Comparison of ENCODE assay signal across 16 cellular contexts in the genomic region with DNA sequence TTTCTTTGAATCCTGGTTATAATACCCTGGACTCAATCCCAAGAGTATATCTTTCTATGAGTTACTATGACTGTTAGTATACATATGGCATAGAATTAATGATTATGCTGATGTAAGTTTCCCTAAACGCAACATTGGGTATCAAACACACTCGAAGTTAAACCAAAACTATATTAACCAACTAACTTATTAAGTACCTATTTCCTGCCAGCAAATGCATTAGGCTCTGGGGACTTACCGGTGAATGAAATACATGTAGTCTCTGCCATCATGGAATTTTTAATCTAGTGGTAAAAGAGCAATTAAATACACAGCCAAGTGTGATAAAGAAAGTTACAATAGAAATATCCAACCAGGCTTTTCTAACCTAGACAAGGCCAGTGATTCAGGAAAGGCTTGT.
DNase-seq lines count a peak whose midpoint lies in the region; ATAC-seq and TF ChIP-seq lines count a peak whose summit lies in the region.
"Had no signal": no experiment of that assay in that cellular context is flagged by ENCODE, and none has a peak within 500 bp of the region (broad histone marks: within the 10 kb centered on the region; RNA-seq: fewer than 3 reads in every experiment).

No MANE protein-coding gene starts in this region.

- no peaks in the 10 kb centered on the region for H3K36me3 Mint-ChIP-seq in activated CD8-positive, alpha-beta T cell treated with anti-CD3 and anti-CD28 coated beads, Interleukin-2, amount 10 ng/mL, durations not matched to agents 7 days and 5 days (ENCODE audit: low read depth)
- H3K36me3 Mint-ChIP-seq: CD4-positive, CD25-positive, alpha-beta regulatory T cell; CD8-positive, alpha-beta T cell had no signal

- no peak overlapping the region for H3K4me3 Mint-ChIP-seq in activated CD8-positive, alpha-beta T cell treated with anti-CD3 and anti-CD28 coated beads, Interleukin-2, amount 10 ng/mL, durations not matched to agents 7 days and 5 days
- H3K4me3 Mint-ChIP-seq: B cell; CD4-positive, CD25-positive, alpha-beta regulatory T cell; CD8-positive, alpha-beta T cell; GM23338; H9; HFFc6 had no signal

- DNase-seq in DMS53 (lab: John Stamatoyannopoulos, UW) (peak; percentile 23), DMS53 treated with DMSO at 0.1 percent for 48 hours (lab: John Stamatoyannopoulos, UW; ENCODE audit: unreplicated experiment) (no peak), epithelial cell of proximal tubule (ENCODE audit: low read depth) (peak; percentile 32), renal cortical epithelial cell (ENCODE audit: low read depth) (peak; percentile 91), hippocampal formation (lab: John Stamatoyannopoulos, UW) (no peak)
- DNase-seq in activated CD8-positive, alpha-beta T cell treated with anti-CD3 and anti-CD28 coated beads, Interleukin-2, amount 10 ng/mL, durations not matched to agents 7 days and 5 days = no peak
- DNase-seq: Caco-2; CD4-positive, CD25-positive, alpha-beta regulatory T cell; CD8-positive, alpha-beta T cell; DMS 273 treated with DMSO at 0.1 percent for 48 hours; DND-41; H9; HFFc6 had no signal

- no peak for ATAC-seq in activated CD8-positive, alpha-beta T cell treated with anti-CD3 and anti-CD28 coated beads, Interleukin-2, amount 10 ng/mL, durations not matched to agents 7 days and 5 days
- ATAC-seq: CD8-positive, alpha-beta T cell; GM23338 had no signal

- H3K4me1 Mint-ChIP-seq in activated CD8-positive, alpha-beta T cell treated with anti-CD3 and anti-CD28 coated beads, Interleukin-2, amount 10 ng/mL, durations not matched to agents 7 days and 5 days (ENCODE audit: low read depth) = no peaks in the 10 kb centered on the region
- H3K4me1 Mint-ChIP-seq: B cell; CD4-positive, CD25-positive, alpha-beta regulatory T cell had no signal

- no peak overlapping the region for H3K27ac Mint-ChIP-seq in activated CD8-positive, alpha-beta T cell treated with anti-CD3 and anti-CD28 coated beads, Interleukin-2, amount 10 ng/mL, durations not matched to agents 7 days and 5 days
- H3K27ac Mint-ChIP-seq: B cell; CD4-positive, CD25-positive, alpha-beta regulatory T cell; CD8-positive, alpha-beta T cell; GM23338; H9; HFFc6 had no signal

- POLR2A ChIA-PET in activated CD8-positive, alpha-beta T cell treated with anti-CD3 and anti-CD28 coated beads, Interleukin-2, amount 10 ng/mL, durations not matched to agents 7 days and 5 days (lab: Charles Lee) = no interaction called here

- H3K9me3 Mint-ChIP-seq in activated CD8-positive, alpha-beta T cell treated with anti-CD3 and anti-CD28 coated beads, Interleukin-2, amount 10 ng/mL, durations not matched to agents 7 days and 5 days (ENCODE audit: insufficient read depth) = no peaks in the 10 kb centered on the region
- H3K9me3 Mint-ChIP-seq: HFFc6 had no signal

- CTCF ChIA-PET in activated CD8-positive, alpha-beta T cell treated with anti-CD3 and anti-CD28 coated beads, Interleukin-2, amount 10 ng/mL, durations not matched to agents 7 days and 5 days (lab: Charles Lee) = no interaction called here

- TF ChIP-seq CTCF in epithelial cell of proximal tubule (conservative IDR thresholded peaks at IDR 0.05; ENCODE audit: low read depth, low read length) = no peak

- no peak overlapping the region for H3K4me3 ChIP-seq in epithelial cell of proximal tubule (ENCODE audit: low read depth, low read length)
- H3K4me3 ChIP-seq: BLaER1, GM23338 had no signal

- no peaks in the 10 kb centered on the region for H3K27me3 Mint-ChIP-seq in activated CD8-positive, alpha-beta T cell treated with anti-CD3 and anti-CD28 coated beads, Interleukin-2, amount 10 ng/mL, durations not matched to agents 7 days and 5 days (ENCODE audit: low read depth)
- H3K27me3 Mint-ChIP-seq: B cell; CD4-positive, CD25-positive, alpha-beta regulatory T cell had no signal

Comparison
In these comparisons a context has a peak if more than half of its experiments do, and no peak if none do; other contexts are left out.
1. DNase-seq: peak in DMS53 (single experiment), epithelial cell of proximal tubule (single experiment) and renal cortical epithelial cell (single experiment); none in DMS53 treated with DMSO at 0.1 percent for 48 hours (single experiment), hippocampal formation (0 of 2) and activated CD8-positive, alpha-beta T cell treated with anti-CD3 and anti-CD28 coated beads, Interleukin-2, amount 10 ng/mL, durations not matched to agents 7 days and 5 days (single experiment).